In the genomic region with DNA sequence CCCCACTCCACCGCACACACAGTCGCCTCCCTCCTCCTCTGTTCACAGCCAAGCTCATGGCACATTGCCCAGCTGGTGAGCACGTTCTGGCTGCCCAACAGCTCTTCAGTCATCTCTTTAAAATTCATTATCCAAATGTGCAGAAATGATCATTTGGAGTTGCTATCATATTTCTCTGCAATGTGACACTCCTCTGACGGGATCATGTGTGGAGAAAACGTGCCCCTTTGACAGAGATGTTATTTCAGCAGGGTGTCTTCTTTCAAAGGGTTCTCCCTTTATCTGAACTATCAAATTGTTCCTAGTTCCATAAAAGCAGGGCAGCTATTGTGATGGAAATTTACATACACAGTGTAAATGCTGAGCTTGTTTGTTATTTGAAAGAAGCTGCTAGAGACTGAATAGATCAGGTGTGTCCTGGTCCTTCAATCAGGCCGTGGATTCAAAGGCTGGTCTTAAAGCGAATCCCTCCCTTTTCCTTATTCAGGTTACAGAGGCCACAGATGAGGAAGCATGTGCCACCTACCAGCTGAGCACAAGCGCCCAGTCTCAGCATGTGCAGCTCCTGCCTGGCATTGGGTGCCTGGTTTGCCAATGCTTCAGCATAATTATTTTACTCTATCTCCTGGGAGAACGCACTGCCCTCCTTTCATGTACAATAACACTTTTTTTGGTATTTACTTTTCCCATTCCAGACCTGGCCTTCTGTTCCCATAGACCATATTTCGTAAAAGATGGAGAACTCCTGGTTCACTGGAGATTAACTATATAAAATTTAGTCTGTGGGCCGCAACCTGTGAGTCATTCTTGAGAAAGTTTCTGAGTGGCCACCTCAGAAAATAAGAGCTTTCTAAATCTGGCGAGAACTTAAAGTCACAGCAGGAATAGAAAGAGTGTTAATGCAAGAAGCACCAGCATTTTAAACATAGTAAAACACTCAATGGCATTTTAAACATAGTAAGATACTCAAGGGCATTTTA, we compare ENCODE assay signal across 7 cellular contexts.
DNase-seq lines count a peak whose midpoint lies in the region; ATAC-seq and TF ChIP-seq lines count a peak whose summit lies in the region.

No MANE protein-coding gene starts in this region.

- H3K4me3 ChIP-seq in right cardiac atrium (ENCODE audit: low read length): no peak overlapping the region
- no peak overlapping the region for H3K4me3 ChIP-seq in transverse colon
- no peak overlapping the region for H3K4me3 ChIP-seq in trophoblast cell (ENCODE audit: low read depth, low read length)

- no peak for TF ChIP-seq CTCF in transverse colon (IDR thresholded peaks at IDR 0.05)

- H3K79me1 ChIP-seq in trophoblast cell (ENCODE audit: low read length): peaks cover 5% of the 10 kb centered on the region

- H3K9me3 ChIP-seq in right cardiac atrium (ENCODE audit: control insufficient read depth, low read length) (no peaks in the 10 kb centered on the region), transverse colon (no peaks in the 10 kb centered on the region), trophoblast cell (ENCODE audit: insufficient read depth, low read depth, low read length) (no peaks in the 10 kb centered on the region)

- no peak for TF ChIP-seq POLR2A in transverse colon (IDR thresholded peaks at IDR 0.05)

- in situ Hi-C loops in transverse colon (cut with MboI; ENCODE audit: low pct_ligation_motif_present in 1 of 4, low pct_unique_long_range_greater_than_20kb in 1 of 4, low sequenced_read_pairs in 3 of 4): no loop called here

- no peak overlapping the region for H3K18ac ChIP-seq in trophoblast cell (ENCODE audit: low read length)

- ATAC-seq in right cardiac atrium: peak; percentile 90 to 91

- no peaks in the 10 kb centered on the region for H3K79me2 ChIP-seq in trophoblast cell (ENCODE audit: control insufficient read depth, insufficient read depth, low read length, poor library complexity)

- H4K8ac ChIP-seq in trophoblast cell (ENCODE audit: low read depth, low read length): no peak overlapping the region

- no peaks in the 10 kb centered on the region for H3K27me3 ChIP-seq in right cardiac atrium (ENCODE audit: control insufficient read depth, insufficient read depth)
- no peaks in the 10 kb centered on the region for H3K27me3 ChIP-seq in transverse colon
- H3K27me3 ChIP-seq in trophoblast cell (ENCODE audit: insufficient read depth, low read length): no peaks in the 10 kb centered on the region

- no peak overlapping the region for H4K12ac ChIP-seq in trophoblast cell (ENCODE audit: low read depth, low read length)

- H2BK12ac ChIP-seq in trophoblast cell (ENCODE audit: low read length): no peak overlapping the region

- H3K14ac ChIP-seq in trophoblast cell (ENCODE audit: low read length): no peak overlapping the region

- H3K4me2 ChIP-seq in trophoblast cell (ENCODE audit: low read length): no peak overlapping the region

- H3K36me3 ChIP-seq in transverse colon (no peaks in the 10 kb centered on the region), trophoblast cell (ENCODE audit: control insufficient read depth in 1 of 2, insufficient read depth in 2 of 2, low read length in 2 of 2) (no peaks in the 10 kb centered on the region)

- H2AK5ac ChIP-seq in trophoblast cell (ENCODE audit: low read length): no peak overlapping the region

- H3K4ac ChIP-seq in trophoblast cell (ENCODE audit: low read depth, low read length): no peak overlapping the region

- intact Hi-C loops in right cardiac atrium (cut with DNase I) (loop anchor here in 1 of 4 donors (10.0 kb wide), 1 partner anchor 172 kb away; no protein-coding TSS in a partner anchor), transverse colon (cut with DNase I; ENCODE audit: low total_unique reads) (no loop called here)

- no peak overlapping the region for H2BK5ac ChIP-seq in trophoblast cell (ENCODE audit: low read depth, low read length, poor library complexity)

- no peak for TF ChIP-seq EP300 in transverse colon (IDR thresholded peaks at IDR 0.05; ENCODE audit: low read depth)

- DNase-seq in NCI-H1105 (lab: John Stamatoyannopoulos, UW) (peak; percentile 78), SW480 (ENCODE audit: low spot score) (peak; percentile 5), right cardiac atrium (peak; percentile 78 to 89 (median 89)), transverse colon (peak; percentile 17), trophoblast cell (no peak), DMS114 treated with DMSO at 0.1 percent for 48 hours (lab: John Stamatoyannopoulos, UW; ENCODE audit: unreplicated experiment) (no peak)
- DNase-seq in stimulated activated CD4-positive, alpha-beta T cell treated with anti-CD3 and anti-CD28 coated beads, Interleukin-1b, Interleukin-23, amount 100 ng/mL, for 48 hours: no peak

- H4K91ac ChIP-seq in trophoblast cell (ENCODE audit: low read depth, low read length): no peak overlapping the region

- no peaks in the 10 kb centered on the region for H3K4me1 ChIP-seq in right cardiac atrium (ENCODE audit: control insufficient read depth, insufficient read depth, low read length)
- H3K4me1 ChIP-seq in transverse colon: peaks cover 0 to 15% (median 0%) of the 10 kb centered on the region in 4 donors
- peaks cover 0 to 3% of the 10 kb centered on the region in 2 experiments for H3K4me1 ChIP-seq in trophoblast cell (ENCODE audit: control insufficient read depth in 1 of 2, insufficient read depth in 2 of 2, low read length in 2 of 2)

- WGBS in right cardiac atrium: 62% methylated on average over 12 of the region's 12 CpGs
- 56 to 58% methylated on average over 9 to 12 of the region's 12 CpGs for WGBS in transverse colon (ENCODE audit: low coverage in 1 of 2), 2 donors
- no CpG with 5 or more reads among the region's 12 CpGs for WGBS in trophoblast cell (ENCODE audit: extremely low coverage, insufficient coverage, insufficient read length)

- no peak overlapping the region for H2BK120ac ChIP-seq in trophoblast cell (ENCODE audit: insufficient read depth, low read length, poor library complexity)

- H3K9ac ChIP-seq in trophoblast cell (ENCODE audit: low read length): no peak overlapping the region

- no peak overlapping the region for H2AFZ ChIP-seq in trophoblast cell (ENCODE audit: insufficient read depth, low read length, poor library complexity)

- H3K23ac ChIP-seq in trophoblast cell (ENCODE audit: low read length): no peak overlapping the region

- H3K27ac ChIP-seq in right cardiac atrium (ENCODE audit: low read length) (no peak overlapping the region), transverse colon (no peak overlapping the region), trophoblast cell (ENCODE audit: low read depth, low read length) (no peak overlapping the region)

Comparison
In these comparisons a context has a peak if more than half of its experiments do, and no peak if none do; other contexts are left out.
1. DNase-seq: peak in NCI-H1105 (single experiment), SW480 (single experiment), right cardiac atrium (3 of 3) and transverse colon (single experiment); none in trophoblast cell (0 of 2), DMS114 treated with DMSO at 0.1 percent for 48 hours (single experiment) and stimulated activated CD4-positive, alpha-beta T cell treated with anti-CD3 and anti-CD28 coated beads, Interleukin-1b, Interleukin-23, amount 100 ng/mL, for 48 hours (single experiment).